Comparison of ENCODE assay signal across 1 cellular context in the genomic region with DNA sequence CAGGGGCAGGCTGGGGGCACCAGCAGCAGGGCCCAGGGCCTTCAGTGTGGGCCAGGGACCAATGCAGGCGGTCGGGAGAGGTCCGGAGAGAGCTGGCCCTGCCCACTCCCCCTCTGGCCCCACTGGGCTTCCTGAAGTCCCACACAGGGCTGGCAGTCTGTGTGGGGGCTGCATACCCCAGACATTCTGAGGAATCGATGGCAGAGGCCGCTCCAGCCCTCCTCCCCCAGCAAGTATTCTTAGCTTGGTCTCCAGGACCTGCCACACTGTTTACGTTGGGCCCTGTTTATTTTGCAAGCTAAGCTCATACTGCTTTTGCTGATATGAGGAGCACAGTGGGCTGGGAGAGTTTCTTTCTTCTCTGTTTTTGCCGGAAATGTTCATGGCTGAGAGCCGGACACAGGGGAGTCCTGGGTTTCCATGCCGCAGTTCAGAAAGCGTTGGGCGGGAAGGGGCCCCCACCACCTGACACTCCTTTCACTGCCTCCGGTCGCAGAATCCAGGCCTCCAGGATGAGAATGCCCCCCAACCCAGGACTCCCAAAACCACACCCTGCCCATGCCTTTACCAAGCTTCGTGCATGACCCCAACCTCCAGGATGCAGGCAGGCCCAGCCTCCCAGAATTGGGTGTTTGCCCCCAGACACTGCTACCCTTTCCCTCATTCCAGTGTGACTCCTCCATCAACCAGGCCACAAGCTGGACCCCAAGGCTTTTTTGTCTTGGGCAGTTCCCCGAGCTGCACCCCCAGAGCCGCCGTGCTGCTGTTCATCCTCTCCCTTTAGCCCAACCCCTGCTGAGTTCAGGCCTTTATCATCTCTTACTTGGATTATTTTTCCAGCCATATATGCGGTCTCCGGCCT.
A peak's percentile ranks its signal among the peaks of the same experiment; 100 is the strongest.
TF ChIP-seq lines count a peak whose summit lies in the region.

No MANE protein-coding gene starts in this region.

TF ChIP-seq in HepG2, 621 proteins besides CTCF, POLR2A, EP300 and RAD21 (continued from another document and continues in another):
- TF ChIP-seq ZIK1 (CRISPR knock-in tag; IDR thresholded peaks at IDR 0.05; ENCODE audit: borderline replicate concordance, low read depth) = no peak
- no peak for TF ChIP-seq ZBTB1 (CRISPR knock-in tag; IDR thresholded peaks at IDR 0.05; ENCODE audit: borderline replicate concordance)
- TF ChIP-seq, protein P1, sequence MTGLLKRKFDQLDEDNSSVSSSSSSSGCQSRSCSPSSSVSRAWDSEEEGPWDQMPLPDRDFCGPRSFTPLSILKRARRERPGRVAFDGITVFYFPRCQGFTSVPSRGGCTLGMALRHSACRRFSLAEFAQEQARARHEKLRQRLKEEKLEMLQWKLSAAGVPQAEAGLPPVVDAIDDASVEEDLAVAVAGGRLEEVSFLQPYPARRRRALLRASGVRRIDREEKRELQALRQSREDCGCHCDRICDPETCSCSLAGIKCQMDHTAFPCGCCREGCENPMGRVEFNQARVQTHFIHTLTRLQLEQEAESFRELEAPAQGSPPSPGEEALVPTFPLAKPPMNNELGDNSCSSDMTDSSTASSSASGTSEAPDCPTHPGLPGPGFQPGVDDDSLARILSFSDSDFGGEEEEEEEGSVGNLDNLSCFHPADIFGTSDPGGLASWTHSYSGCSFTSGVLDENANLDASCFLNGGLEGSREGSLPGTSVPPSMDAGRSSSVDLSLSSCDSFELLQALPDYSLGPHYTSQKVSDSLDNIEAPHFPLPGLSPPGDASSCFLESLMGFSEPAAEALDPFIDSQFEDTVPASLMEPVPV (CRISPR knock-in tag; IDR thresholded peaks at IDR 0.05) = no peak
- no peak for TF ChIP-seq KLF13 (CRISPR knock-in tag; IDR thresholded peaks at IDR 0.05)
- no peak for TF ChIP-seq CHCHD3 (CRISPR knock-in tag; IDR thresholded peaks at IDR 0.05)
- TF ChIP-seq, protein P2, sequence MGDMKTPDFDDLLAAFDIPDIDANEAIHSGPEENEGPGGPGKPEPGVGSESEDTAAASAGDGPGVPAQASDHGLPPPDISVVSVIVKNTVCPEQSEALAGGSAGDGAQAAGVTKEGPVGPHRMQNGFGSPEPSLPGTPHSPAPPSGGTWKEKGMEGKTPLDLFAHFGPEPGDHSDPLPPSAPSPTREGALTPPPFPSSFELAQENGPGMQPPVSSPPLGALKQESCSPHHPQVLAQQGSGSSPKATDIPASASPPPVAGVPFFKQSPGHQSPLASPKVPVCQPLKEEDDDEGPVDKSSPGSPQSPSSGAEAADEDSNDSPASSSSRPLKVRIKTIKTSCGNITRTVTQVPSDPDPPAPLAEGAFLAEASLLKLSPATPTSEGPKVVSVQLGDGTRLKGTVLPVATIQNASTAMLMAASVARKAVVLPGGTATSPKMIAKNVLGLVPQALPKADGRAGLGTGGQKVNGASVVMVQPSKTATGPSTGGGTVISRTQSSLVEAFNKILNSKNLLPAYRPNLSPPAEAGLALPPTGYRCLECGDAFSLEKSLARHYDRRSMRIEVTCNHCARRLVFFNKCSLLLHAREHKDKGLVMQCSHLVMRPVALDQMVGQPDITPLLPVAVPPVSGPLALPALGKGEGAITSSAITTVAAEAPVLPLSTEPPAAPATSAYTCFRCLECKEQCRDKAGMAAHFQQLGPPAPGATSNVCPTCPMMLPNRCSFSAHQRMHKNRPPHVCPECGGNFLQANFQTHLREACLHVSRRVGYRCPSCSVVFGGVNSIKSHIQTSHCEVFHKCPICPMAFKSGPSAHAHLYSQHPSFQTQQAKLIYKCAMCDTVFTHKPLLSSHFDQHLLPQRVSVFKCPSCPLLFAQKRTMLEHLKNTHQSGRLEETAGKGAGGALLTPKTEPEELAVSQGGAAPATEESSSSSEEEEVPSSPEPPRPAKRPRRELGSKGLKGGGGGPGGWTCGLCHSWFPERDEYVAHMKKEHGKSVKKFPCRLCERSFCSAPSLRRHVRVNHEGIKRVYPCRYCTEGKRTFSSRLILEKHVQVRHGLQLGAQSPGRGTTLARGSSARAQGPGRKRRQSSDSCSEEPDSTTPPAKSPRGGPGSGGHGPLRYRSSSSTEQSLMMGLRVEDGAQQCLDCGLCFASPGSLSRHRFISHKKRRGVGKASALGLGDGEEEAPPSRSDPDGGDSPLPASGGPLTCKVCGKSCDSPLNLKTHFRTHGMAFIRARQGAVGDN (CRISPR knock-in tag; IDR thresholded peaks at IDR 0.05) = peak; percentile 43
- TF ChIP-seq NRL (CRISPR knock-in tag; IDR thresholded peaks at IDR 0.05; ENCODE audit: borderline replicate concordance) = no peak
- TF ChIP-seq, protein P3, sequence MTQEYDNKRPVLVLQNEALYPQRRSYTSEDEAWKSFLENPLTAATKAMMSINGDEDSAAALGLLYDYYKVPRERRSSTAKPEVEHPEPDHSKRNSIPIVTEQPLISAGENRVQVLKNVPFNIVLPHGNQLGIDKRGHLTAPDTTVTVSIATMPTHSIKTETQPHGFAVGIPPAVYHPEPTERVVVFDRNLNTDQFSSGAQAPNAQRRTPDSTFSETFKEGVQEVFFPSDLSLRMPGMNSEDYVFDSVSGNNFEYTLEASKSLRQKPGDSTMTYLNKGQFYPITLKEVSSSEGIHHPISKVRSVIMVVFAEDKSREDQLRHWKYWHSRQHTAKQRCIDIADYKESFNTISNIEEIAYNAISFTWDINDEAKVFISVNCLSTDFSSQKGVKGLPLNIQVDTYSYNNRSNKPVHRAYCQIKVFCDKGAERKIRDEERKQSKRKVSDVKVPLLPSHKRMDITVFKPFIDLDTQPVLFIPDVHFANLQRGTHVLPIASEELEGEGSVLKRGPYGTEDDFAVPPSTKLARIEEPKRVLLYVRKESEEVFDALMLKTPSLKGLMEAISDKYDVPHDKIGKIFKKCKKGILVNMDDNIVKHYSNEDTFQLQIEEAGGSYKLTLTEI (CRISPR knock-in tag; conservative IDR thresholded peaks at IDR 0.05) = no peak
- no peak for TF ChIP-seq SRSF9 (IDR thresholded peaks at IDR 0.05; ENCODE audit: borderline replicate concordance, insufficient read depth, low read depth, low read length, poor library complexity, severe bottlenecking)
- no peak for TF ChIP-seq ONECUT2 (CRISPR knock-in tag; IDR thresholded peaks at IDR 0.05)
- no peak for TF ChIP-seq ZNF550 (CRISPR knock-in tag; IDR thresholded peaks at IDR 0.05; ENCODE audit: borderline replicate concordance)
- TF ChIP-seq KAT7 (CRISPR knock-in tag; IDR thresholded peaks at IDR 0.05; ENCODE audit: borderline replicate concordance) = no peak
- TF ChIP-seq FOXK2 (IDR thresholded peaks at IDR 0.05) = no peak
- TF ChIP-seq NR2F6 (IDR thresholded peaks at IDR 0.05) = no peak
- TF ChIP-seq NR2F6 (CRISPR knock-in tag; IDR thresholded peaks at IDR 0.05) = no peak
- no peak for TF ChIP-seq RBFOX2 (IDR thresholded peaks at IDR 0.05; ENCODE audit: low read depth, low read length)
- TF ChIP-seq, protein P4, sequence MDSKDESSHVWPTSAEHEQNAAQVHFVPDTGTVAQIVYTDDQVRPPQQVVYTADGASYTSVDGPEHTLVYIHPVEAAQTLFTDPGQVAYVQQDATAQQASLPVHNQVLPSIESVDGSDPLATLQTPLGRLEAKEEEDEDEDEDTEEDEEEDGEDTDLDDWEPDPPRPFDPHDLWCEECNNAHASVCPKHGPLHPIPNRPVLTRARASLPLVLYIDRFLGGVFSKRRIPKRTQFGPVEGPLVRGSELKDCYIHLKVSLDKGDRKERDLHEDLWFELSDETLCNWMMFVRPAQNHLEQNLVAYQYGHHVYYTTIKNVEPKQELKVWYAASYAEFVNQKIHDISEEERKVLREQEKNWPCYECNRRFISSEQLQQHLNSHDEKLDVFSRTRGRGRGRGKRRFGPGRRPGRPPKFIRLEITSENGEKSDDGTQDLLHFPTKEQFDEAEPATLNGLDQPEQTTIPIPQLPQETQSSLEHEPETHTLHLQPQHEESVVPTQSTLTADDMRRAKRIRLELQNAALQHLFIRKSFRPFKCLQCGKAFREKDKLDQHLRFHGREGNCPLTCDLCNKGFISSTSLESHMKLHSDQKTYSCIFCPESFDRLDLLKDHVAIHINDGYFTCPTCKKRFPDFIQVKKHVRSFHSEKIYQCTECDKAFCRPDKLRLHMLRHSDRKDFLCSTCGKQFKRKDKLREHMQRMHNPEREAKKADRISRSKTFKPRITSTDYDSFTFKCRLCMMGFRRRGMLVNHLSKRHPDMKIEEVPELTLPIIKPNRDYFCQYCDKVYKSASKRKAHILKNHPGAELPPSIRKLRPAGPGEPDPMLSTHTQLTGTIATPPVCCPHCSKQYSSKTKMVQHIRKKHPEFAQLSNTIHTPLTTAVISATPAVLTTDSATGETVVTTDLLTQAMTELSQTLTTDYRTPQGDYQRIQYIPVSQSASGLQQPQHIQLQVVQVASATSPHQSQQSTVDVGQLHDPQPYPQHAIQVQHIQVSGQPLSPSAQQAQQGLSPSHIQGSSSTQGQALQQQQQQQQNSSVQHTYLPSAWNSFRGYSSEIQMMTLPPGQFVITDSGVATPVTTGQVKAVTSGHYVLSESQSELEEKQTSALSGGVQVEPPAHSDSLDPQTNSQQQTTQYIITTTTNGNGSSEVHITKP (CRISPR knock-in tag; IDR thresholded peaks at IDR 0.05; ENCODE audit: low read depth) = no peak
- TF ChIP-seq ZNF225 (CRISPR knock-in tag; IDR thresholded peaks at IDR 0.05) = no peak
- TF ChIP-seq BRCA1 (CRISPR knock-in tag; IDR thresholded peaks at IDR 0.05) = no peak
- TF ChIP-seq, protein P5, sequence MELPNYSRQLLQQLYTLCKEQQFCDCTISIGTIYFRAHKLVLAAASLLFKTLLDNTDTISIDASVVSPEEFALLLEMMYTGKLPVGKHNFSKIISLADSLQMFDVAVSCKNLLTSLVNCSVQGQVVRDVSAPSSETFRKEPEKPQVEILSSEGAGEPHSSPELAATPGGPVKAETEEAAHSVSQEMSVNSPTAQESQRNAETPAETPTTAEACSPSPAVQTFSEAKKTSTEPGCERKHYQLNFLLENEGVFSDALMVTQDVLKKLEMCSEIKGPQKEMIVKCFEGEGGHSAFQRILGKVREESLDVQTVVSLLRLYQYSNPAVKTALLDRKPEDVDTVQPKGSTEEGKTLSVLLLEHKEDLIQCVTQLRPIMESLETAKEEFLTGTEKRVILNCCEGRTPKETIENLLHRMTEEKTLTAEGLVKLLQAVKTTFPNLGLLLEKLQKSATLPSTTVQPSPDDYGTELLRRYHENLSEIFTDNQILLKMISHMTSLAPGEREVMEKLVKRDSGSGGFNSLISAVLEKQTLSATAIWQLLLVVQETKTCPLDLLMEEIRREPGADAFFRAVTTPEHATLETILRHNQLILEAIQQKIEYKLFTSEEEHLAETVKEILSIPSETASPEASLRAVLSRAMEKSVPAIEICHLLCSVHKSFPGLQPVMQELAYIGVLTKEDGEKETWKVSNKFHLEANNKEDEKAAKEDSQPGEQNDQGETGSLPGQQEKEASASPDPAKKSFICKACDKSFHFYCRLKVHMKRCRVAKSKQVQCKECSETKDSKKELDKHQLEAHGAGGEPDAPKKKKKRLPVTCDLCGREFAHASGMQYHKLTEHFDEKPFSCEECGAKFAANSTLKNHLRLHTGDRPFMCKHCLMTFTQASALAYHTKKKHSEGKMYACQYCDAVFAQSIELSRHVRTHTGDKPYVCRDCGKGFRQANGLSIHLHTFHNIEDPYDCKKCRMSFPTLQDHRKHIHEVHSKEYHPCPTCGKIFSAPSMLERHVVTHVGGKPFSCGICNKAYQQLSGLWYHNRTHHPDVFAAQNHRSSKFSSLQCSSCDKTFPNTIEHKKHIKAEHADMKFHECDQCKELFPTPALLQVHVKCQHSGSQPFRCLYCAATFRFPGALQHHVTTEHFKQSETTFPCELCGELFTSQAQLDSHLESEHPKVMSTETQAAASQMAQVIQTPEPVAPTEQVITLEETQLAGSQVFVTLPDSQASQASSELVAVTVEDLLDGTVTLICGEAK (IDR thresholded peaks at IDR 0.05) = no peak
- TF ChIP-seq, protein P5 (CRISPR knock-in tag; IDR thresholded peaks at IDR 0.05) = 0 out of 2 replicates have a peak, but pooled peaks have one; percentile 7
- TF ChIP-seq MED8 (CRISPR knock-in tag; IDR thresholded peaks at IDR 0.05; ENCODE audit: insufficient replicate concordance) = no peak
- peak; percentile 20; the same call in 1 of the 2 replicates for TF ChIP-seq SAP130 (CRISPR knock-in tag; IDR thresholded peaks at IDR 0.05; ENCODE audit: low read depth)
- no peak for TF ChIP-seq ZNF24 (IDR thresholded peaks at IDR 0.05)
- TF ChIP-seq ZNF788 (CRISPR knock-in tag; IDR thresholded peaks at IDR 0.05; ENCODE audit: borderline replicate concordance) = no peak
- TF ChIP-seq, protein P6, sequence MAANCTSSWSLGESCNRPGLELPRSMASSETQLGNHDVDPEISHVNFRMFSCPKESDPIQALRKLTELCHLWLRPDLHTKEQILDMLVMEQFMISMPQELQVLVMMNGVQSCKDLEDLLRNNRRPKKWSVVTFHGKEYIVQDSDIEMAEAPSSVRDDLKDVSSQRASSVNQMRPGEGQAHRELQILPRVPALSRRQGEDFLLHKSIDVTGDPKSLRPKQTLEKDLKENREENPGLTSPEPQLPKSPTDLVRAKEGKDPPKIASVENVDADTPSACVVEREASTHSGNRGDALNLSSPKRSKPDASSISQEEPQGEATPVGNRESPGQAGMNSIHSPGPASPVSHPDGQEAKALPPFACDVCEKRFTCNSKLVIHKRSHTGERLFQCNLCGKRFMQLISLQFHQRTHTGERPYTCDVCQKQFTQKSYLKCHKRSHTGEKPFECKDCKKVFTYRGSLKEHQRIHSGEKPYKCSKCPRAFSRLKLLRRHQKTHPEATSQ (CRISPR knock-in tag; IDR thresholded peaks at IDR 0.05; ENCODE audit: borderline replicate concordance) = no peak
- TF ChIP-seq ZSCAN21 (CRISPR knock-in tag; IDR thresholded peaks at IDR 0.05; ENCODE audit: borderline replicate concordance) = no peak
- TF ChIP-seq ZNF331 (CRISPR knock-in tag; IDR thresholded peaks at IDR 0.05) = no peak
- no peak for TF ChIP-seq NFE2L1 (CRISPR knock-in tag; IDR thresholded peaks at IDR 0.05; ENCODE audit: borderline replicate concordance)
- no peak for TF ChIP-seq ARNTL (CRISPR knock-in tag; IDR thresholded peaks at IDR 0.05)
- no peak for TF ChIP-seq HOXA9 (CRISPR knock-in tag; IDR thresholded peaks at IDR 0.05; ENCODE audit: borderline replicate concordance)
- no peak for TF ChIP-seq ZMYM4 (CRISPR knock-in tag; IDR thresholded peaks at IDR 0.05)
- no peak for TF ChIP-seq MXI1 (IDR thresholded peaks at IDR 0.05; ENCODE audit: borderline replicate concordance, low read depth, low read length)
- TF ChIP-seq ZNF607 (CRISPR knock-in tag; IDR thresholded peaks at IDR 0.05; ENCODE audit: borderline replicate concordance) = no peak
